Comparison of ENCODE assay signal across 1 cellular context in the genomic region with DNA sequence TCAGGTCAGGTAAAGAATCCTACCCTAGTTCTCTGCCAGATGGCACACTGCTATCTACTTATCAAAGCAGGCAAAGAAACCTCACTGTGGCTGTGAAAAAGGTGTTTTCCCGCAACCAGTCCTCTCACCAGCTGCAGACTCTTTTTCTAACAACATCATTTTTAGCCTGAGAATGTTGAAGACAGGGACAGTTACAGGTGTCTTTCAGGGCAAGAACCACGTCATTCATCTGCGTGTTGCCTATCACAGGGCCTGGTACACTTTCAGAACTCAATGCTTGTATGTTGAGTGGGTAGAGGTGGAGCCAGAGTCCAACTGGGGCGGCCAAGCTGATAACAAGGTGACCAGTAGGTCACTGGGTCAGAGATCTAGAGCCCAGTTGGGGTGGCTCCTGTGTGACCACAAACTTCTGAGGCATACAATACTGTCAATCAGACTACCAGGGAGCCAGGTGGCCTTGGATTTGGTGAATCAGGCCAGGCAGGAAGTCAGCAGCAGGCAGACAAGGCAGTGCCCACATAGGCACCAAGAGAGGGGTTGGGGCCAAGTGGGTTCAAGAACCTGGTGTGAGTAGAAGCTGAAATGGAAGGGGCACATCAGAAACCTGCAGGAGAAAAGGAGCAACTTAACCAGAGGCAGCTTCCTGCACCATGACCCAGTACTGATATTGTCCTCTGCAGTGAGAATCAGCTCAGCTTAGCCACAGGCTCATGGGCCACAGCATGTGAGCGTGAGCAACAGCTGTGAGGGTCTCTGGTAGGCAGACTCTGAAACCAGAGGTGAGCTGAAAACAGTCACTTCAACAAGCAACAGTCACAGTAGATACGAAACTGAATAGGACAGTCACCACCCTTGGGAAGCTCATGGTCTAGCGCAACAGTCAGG.
A peak's percentile ranks its signal among the peaks of the same experiment; 100 is the strongest.
TF ChIP-seq lines count a peak whose summit lies in the region.

No MANE protein-coding gene starts in this region.

TF ChIP-seq in GM12878, 131 proteins besides CTCF, POLR2A, EP300 and RAD21 (continued from another document):
- TF ChIP-seq TARDBP (IDR thresholded peaks at IDR 0.05; ENCODE audit: borderline replicate concordance) (no peak), SIX5 (IDR thresholded peaks at IDR 0.05; ENCODE audit: low read depth, low read length, severe bottlenecking) (no peak), FOXM1 (IDR thresholded peaks at IDR 0.05; ENCODE audit: low read depth, low read length) (peak; percentile 53), MEF2A (IDR thresholded peaks at IDR 0.05; ENCODE audit: insufficient read depth, low read depth, low read length) (0 out of 2 replicates have a peak, but pooled peaks have one; percentile 3), TCF12 (IDR thresholded peaks at IDR 0.05; ENCODE audit: low read depth, low read length) (peak; percentile 90), SIN3A (IDR thresholded peaks at IDR 0.05; ENCODE audit: low read depth, low read length) (no peak), IKZF2 (IDR thresholded peaks at IDR 0.05) (peak in 1 of 2 experiments; percentile 41; a peak in 2 of 4 replicates), CREB1 (IDR thresholded peaks at IDR 0.05; ENCODE audit: low read depth) (peak; percentile 78), DPF2 (IDR thresholded peaks at IDR 0.05) (peak; percentile 69), RUNX3 (IDR thresholded peaks at IDR 0.05; ENCODE audit: low read length) (peak; percentile 72), IKZF1 (conservative IDR thresholded peaks at IDR 0.05) (peak; percentile 46; the same call in 1 of the 2 replicates), NFYA (IDR thresholded peaks at IDR 0.05; ENCODE audit: borderline replicate concordance, low read depth, low read length) (no peak), CBX5 (IDR thresholded peaks at IDR 0.05; ENCODE audit: low read depth) (peak; percentile 68; the same call in 1 of the 2 replicates), ZNF217 (IDR thresholded peaks at IDR 0.05) (no peak), SMARCA5 (IDR thresholded peaks at IDR 0.05) (0 out of 2 replicates have a peak, but pooled peaks have one; percentile 28), CREM (IDR thresholded peaks at IDR 0.05; ENCODE audit: low read depth) (peak; percentile 75; the same call in 1 of the 2 replicates), TCF3 (IDR thresholded peaks at IDR 0.05; ENCODE audit: borderline replicate concordance, insufficient read depth, low read depth, low read length) (peak; percentile 73; the same call in 1 of the 2 replicates), SPI1 (IDR thresholded peaks at IDR 0.05; ENCODE audit: borderline replicate concordance, insufficient read depth, low read depth, low read length) (0 out of 2 replicates have a peak, but pooled peaks have one; percentile 19), MTA2 (IDR thresholded peaks at IDR 0.05; ENCODE audit: low read depth) (peak; percentile 69; the same call in 1 of the 2 replicates), BHLHE40 (IDR thresholded peaks at IDR 0.05; ENCODE audit: borderline replicate concordance in 1 of 2, low read depth in 2 of 2, low read length in 1 of 2) (peak in 1 of 2 experiments; percentile 23; a peak in 1 of 4 replicates), POU2F2 (IDR thresholded peaks at IDR 0.05; ENCODE audit: borderline replicate concordance, low read depth, low read length) (0 out of 3 replicates have a peak, but pooled peaks have one; percentile 8), NR2F1 (conservative IDR thresholded peaks at IDR 0.05) (peak; percentile 96), ATF7 (IDR thresholded peaks at IDR 0.05; ENCODE audit: low read depth) (peak; percentile 78), FOS (IDR thresholded peaks at IDR 0.05; ENCODE audit: borderline replicate concordance, extremely low read depth, insufficient read length) (no peak), EED (IDR thresholded peaks at IDR 0.05; ENCODE audit: low read depth) (peak; percentile 36)
- TF ChIP-seq, protein P1, sequence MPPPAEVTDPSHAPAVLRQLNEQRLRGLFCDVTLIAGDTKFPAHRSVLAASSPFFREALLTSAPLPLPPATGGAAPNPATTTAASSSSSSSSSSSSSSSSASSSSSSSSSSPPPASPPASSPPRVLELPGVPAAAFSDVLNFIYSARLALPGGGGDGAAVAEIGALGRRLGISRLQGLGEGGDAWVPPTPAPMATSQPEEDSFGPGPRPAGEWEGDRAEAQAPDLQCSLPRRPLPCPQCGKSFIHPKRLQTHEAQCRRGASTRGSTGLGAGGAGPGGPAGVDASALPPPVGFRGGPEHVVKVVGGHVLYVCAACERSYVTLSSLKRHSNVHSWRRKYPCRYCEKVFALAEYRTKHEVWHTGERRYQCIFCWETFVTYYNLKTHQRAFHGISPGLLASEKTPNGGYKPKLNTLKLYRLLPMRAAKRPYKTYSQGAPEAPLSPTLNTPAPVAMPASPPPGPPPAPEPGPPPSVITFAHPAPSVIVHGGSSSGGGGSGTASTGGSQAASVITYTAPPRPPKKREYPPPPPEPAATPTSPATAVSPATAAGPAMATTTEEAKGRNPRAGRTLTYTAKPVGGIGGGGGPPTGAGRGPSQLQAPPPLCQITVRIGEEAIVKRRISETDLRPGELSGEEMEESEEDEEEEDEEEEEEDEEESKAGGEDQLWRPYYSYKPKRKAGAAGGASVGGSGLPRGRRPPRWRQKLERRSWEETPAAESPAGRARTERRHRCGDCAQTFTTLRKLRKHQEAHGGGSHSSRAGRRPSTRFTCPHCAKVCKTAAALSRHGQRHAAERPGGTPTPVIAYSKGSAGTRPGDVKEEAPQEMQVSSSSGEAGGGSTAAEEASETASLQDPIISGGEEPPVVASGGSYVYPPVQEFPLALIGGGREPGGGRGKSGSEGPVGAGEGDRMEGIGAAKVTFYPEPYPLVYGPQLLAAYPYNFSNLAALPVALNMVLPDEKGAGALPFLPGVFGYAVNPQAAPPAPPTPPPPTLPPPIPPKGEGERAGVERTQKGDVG (CRISPR knock-in tag; IDR thresholded peaks at IDR 0.05), result no peak
- TF ChIP-seq, protein P2, sequence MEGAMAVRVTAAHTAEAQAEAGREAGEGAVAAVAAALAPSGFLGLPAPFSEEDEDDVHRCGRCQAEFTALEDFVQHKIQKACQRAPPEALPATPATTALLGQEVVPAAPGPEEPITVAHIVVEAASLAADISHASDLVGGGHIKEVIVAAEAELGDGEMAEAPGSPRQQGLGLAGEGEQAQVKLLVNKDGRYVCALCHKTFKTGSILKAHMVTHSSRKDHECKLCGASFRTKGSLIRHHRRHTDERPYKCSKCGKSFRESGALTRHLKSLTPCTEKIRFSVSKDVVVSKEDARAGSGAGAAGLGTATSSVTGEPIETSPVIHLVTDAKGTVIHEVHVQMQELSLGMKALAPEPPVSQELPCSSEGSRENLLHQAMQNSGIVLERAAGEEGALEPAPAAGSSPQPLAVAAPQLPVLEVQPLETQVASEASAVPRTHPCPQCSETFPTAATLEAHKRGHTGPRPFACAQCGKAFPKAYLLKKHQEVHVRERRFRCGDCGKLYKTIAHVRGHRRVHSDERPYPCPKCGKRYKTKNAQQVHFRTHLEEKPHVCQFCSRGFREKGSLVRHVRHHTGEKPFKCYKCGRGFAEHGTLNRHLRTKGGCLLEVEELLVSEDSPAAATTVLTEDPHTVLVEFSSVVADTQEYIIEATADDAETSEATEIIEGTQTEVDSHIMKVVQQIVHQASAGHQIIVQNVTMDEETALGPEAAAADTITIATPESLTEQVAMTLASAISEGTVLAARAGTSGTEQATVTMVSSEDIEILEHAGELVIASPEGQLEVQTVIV (IDR thresholded peaks at IDR 0.05; ENCODE audit: borderline replicate concordance, partially characterized antibody), result no peak
- TF ChIP-seq, protein P3, sequence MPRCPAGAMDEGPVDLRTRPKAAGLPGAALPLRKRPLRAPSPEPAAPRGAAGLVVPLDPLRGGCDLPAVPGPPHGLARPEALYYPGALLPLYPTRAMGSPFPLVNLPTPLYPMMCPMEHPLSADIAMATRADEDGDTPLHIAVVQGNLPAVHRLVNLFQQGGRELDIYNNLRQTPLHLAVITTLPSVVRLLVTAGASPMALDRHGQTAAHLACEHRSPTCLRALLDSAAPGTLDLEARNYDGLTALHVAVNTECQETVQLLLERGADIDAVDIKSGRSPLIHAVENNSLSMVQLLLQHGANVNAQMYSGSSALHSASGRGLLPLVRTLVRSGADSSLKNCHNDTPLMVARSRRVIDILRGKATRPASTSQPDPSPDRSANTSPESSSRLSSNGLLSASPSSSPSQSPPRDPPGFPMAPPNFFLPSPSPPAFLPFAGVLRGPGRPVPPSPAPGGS (IDR thresholded peaks at IDR 0.05; ENCODE audit: borderline replicate concordance, insufficient read depth, low read depth, low read length, poor library complexity, severe bottlenecking), result peak; percentile 17
- TF ChIP-seq, protein P4, sequence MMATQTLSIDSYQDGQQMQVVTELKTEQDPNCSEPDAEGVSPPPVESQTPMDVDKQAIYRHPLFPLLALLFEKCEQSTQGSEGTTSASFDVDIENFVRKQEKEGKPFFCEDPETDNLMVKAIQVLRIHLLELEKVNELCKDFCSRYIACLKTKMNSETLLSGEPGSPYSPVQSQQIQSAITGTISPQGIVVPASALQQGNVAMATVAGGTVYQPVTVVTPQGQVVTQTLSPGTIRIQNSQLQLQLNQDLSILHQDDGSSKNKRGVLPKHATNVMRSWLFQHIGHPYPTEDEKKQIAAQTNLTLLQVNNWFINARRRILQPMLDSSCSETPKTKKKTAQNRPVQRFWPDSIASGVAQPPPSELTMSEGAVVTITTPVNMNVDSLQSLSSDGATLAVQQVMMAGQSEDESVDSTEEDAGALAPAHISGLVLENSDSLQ (IDR thresholded peaks at IDR 0.05), result peak; percentile 90
- TF ChIP-seq, protein P5, sequence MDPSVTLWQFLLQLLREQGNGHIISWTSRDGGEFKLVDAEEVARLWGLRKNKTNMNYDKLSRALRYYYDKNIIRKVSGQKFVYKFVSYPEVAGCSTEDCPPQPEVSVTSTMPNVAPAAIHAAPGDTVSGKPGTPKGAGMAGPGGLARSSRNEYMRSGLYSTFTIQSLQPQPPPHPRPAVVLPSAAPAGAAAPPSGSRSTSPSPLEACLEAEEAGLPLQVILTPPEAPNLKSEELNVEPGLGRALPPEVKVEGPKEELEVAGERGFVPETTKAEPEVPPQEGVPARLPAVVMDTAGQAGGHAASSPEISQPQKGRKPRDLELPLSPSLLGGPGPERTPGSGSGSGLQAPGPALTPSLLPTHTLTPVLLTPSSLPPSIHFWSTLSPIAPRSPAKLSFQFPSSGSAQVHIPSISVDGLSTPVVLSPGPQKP (IDR thresholded peaks at IDR 0.05; ENCODE audit: low read depth, low read length), result no peak
- TF ChIP-seq, protein P6, sequence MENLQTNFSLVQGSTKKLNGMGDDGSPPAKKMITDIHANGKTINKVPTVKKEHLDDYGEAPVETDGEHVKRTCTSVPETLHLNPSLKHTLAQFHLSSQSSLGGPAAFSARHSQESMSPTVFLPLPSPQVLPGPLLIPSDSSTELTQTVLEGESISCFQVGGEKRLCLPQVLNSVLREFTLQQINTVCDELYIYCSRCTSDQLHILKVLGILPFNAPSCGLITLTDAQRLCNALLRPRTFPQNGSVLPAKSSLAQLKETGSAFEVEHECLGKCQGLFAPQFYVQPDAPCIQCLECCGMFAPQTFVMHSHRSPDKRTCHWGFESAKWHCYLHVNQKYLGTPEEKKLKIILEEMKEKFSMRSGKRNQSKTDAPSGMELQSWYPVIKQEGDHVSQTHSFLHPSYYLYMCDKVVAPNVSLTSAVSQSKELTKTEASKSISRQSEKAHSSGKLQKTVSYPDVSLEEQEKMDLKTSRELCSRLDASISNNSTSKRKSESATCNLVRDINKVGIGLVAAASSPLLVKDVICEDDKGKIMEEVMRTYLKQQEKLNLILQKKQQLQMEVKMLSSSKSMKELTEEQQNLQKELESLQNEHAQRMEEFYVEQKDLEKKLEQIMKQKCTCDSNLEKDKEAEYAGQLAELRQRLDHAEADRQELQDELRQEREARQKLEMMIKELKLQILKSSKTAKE (IDR thresholded peaks at IDR 0.05; ENCODE audit: low read depth, poor library complexity, severe bottlenecking), result peak; percentile 84
